ENCODE assay signal across 8 cellular contexts in genomic region chr12:95623554-95624170, GRCh38.
A peak's percentile ranks its signal among the peaks of the same experiment; 100 is the strongest.
DNase-seq lines count a peak whose midpoint lies in the region; ATAC-seq and TF ChIP-seq lines count a peak whose summit lies in the region.

No MANE protein-coding gene starts in this region.

- H3K27me3 ChIP-seq in effector memory CD4-positive, alpha-beta T cell (replicated peaks; ENCODE audit: control insufficient read depth, insufficient read depth, low read length, poor library complexity, severe bottlenecking), result no peaks in the 10 kb centered on the region
- H3K27me3 ChIP-seq in lung (ENCODE audit: control insufficient read depth, insufficient read depth) (no peaks in the 10 kb centered on the region), suprapubic skin (no peaks in the 10 kb centered on the region)

- no peaks in the 10 kb centered on the region for H3K4me1 ChIP-seq in effector memory CD4-positive, alpha-beta T cell (ENCODE audit: control insufficient read depth, insufficient read depth, low read length, poor library complexity, severe bottlenecking)
- H3K4me1 ChIP-seq in lung (ENCODE audit: control insufficient read depth in 2 of 2, insufficient read depth in 2 of 2, low read length in 2 of 2) (no peaks in the 10 kb centered on the region), suprapubic skin (peaks cover 8% of the 10 kb centered on the region)

- DNase-seq in ELF-1 (ENCODE audit: low read depth, low spot score), result peak; percentile 98
- peak; percentile 45 to 65 for DNase-seq in SW 1271 (lab: John Stamatoyannopoulos, UW)
- DNase-seq in effector memory CD4-positive, alpha-beta T cell, result peak in 2 of 3 donors; percentile 4 to 5
- DNase-seq in lung (ENCODE audit: low spot score), result peak; percentile 78
- DNase-seq in suprapubic skin (ENCODE audit: low spot score in 2 of 2), result no peak

- TF ChIP-seq CTCF in lung (IDR thresholded peaks at IDR 0.05; ENCODE audit: control extremely low read depth, extremely low read depth) (peak; percentile 19), suprapubic skin (IDR thresholded peaks at IDR 0.05) (peak; percentile 25 to 56)

- no peaks in the 10 kb centered on the region for H3K9me3 ChIP-seq in effector memory CD4-positive, alpha-beta T cell (ENCODE audit: control insufficient read depth, low read length)
- peaks cover 0 to 1% of the 10 kb centered on the region in 2 donors for H3K9me3 ChIP-seq in lung (ENCODE audit: control insufficient read depth in 2 of 2, insufficient read depth in 1 of 2, low read length in 1 of 2)
- H3K9me3 ChIP-seq in suprapubic skin, result no peaks in the 10 kb centered on the region

- H3K27ac ChIP-seq in effector memory CD4-positive, alpha-beta T cell (ENCODE audit: insufficient read depth, low read length, poor library complexity, severe bottlenecking), result no peak overlapping the region
- no peak overlapping the region for H3K27ac ChIP-seq in lung (ENCODE audit: low read depth in 1 of 2, low read length in 1 of 2)
- peak overlapping the region; percentile 76 for H3K27ac ChIP-seq in suprapubic skin

- no peak for TF ChIP-seq EP300 in suprapubic skin (IDR thresholded peaks at IDR 0.05)

- H3K4me3 ChIP-seq in effector memory CD4-positive, alpha-beta T cell (ENCODE audit: insufficient read depth, low read depth, low read length, poor library complexity, severe bottlenecking), result no peak overlapping the region
- no peak overlapping the region for H3K4me3 ChIP-seq in lung
- no peak overlapping the region for H3K4me3 ChIP-seq in suprapubic skin

- H3K36me3 ChIP-seq in effector memory CD4-positive, alpha-beta T cell (ENCODE audit: control insufficient read depth, insufficient read depth, low read length), result no peaks in the 10 kb centered on the region
- H3K36me3 ChIP-seq in lung (ENCODE audit: control insufficient read depth in 2 of 2, insufficient read depth in 2 of 2, low read length in 2 of 2) (no peaks in the 10 kb centered on the region), suprapubic skin (no peaks in the 10 kb centered on the region)

- WGBS in lung, 2 donors, result 47 to 61% methylated on average over 13 to 18 of the region's 18 CpGs
- 62% methylated on average over 18 of the region's 18 CpGs for WGBS in suprapubic skin

- ATAC-seq in HG03280 (IDR thresholded peaks at IDR 0.05; ENCODE audit: unreplicated experiment) (peak; percentile 50), lung (ENCODE audit: insufficient read depth, low FRiP score) (peak; percentile 81), HG02840 (IDR thresholded peaks at IDR 0.05; ENCODE audit: low FRiP score, unreplicated experiment) (no peak), GM19351 (IDR thresholded peaks at IDR 0.05; ENCODE audit: unreplicated experiment) (no peak)

- no peak for TF ChIP-seq POLR2A in suprapubic skin (IDR thresholded peaks at IDR 0.05)

Comparison
In these comparisons a context has a peak if more than half of its experiments do, and no peak if none do; other contexts are left out.
1. DNase-seq: peak in ELF-1 (single experiment), SW 1271 (2 of 2), effector memory CD4-positive, alpha-beta T cell (2 of 3) and lung (single experiment); none in suprapubic skin (0 of 2).
2. ATAC-seq: peak in HG03280 (single experiment) and lung (single experiment); none in HG02840 (single experiment) and GM19351 (single experiment).